Comparison of ENCODE assay signal across 15 cellular contexts in genomic region chr2:157841485-157841884, GRCh38.
"Had no signal": no experiment of that assay in that cellular context is flagged by ENCODE, and none has a peak within 500 bp of the region (broad histone marks: within the 10 kb centered on the region; RNA-seq: fewer than 3 reads in every experiment).

No MANE protein-coding gene starts in this region.

- H3K9ac ChIP-seq: neural progenitor cell had no signal

- H3K27me3 Mint-ChIP-seq: activated B cell treated with CpG ODN at 0.5 μM for 24 hours; activated naive CD8-positive, alpha-beta T cell treated with anti-CD3 and anti-CD28 coated beads for 36 hours had no signal

- FAIRE-seq: colon had no signal

- H3K27me3 ChIP-seq: neural progenitor cell, tibial nerve had no signal

- H3K27ac ChIP-seq: neural progenitor cell had no signal

- H3K9me3 Mint-ChIP-seq: activated B cell treated with CpG ODN at 0.5 μM for 24 hours; activated naive CD8-positive, alpha-beta T cell treated with anti-CD3 and anti-CD28 coated beads for 36 hours; neural progenitor cell; stimulated activated effector memory CD8-positive, alpha-beta T cell treated with anti-CD3 and anti-CD28 coated beads, Interleukin-12 subunit alpha, Interleukin-12 subunit beta, amount 100 ng/mL, for 72 hours; T-helper 1 cell treated with Interleukin-12 subunit alpha and Interleukin-12 subunit beta and Interleukin-4 antibody, amounts not matched to agents 30 μg/mL and 1 μg/mL, for 36 hours had no signal

- H3K9me3 ChIP-seq: tibial nerve had no signal

- H3K4me3 Mint-ChIP-seq: activated B cell treated with CpG ODN at 0.5 μM for 24 hours; activated CD8-positive, alpha-beta T cell treated with anti-CD3 and anti-CD28 coated beads, Interleukin-2, amount 10 ng/mL, durations not matched to agents 7 days and 5 days; activated naive CD8-positive, alpha-beta T cell treated with anti-CD3 and anti-CD28 coated beads for 36 hours; neural progenitor cell; stimulated activated effector memory CD8-positive, alpha-beta T cell treated with anti-CD3 and anti-CD28 coated beads, Interleukin-12 subunit alpha, Interleukin-12 subunit beta, amount 100 ng/mL, for 72 hours; T-helper 1 cell treated with Interleukin-12 subunit alpha and Interleukin-12 subunit beta and Interleukin-4 antibody, amounts not matched to agents 30 μg/mL and 1 μg/mL, for 36 hours had no signal

- H3K4me3 ChIP-seq: lung, neural progenitor cell, tibial nerve had no signal

- DNase-seq: activated B cell treated with CpG ODN at 0.5 μM for 24 hours; activated CD4-positive, alpha-beta T cell treated with anti-CD3 and anti-CD28 coated beads for 48 hours; activated CD8-positive, alpha-beta memory T cell treated with anti-CD3 and anti-CD28 coated beads, Interleukin-2, amount 50 U/mL, for 4 hours; activated CD8-positive, alpha-beta T cell treated with anti-CD3 and anti-CD28 coated beads, Interleukin-2, amount 10 ng/mL, durations not matched to agents 7 days and 5 days; activated naive CD8-positive, alpha-beta T cell treated with anti-CD3 and anti-CD28 coated beads for 36 hours; erythroblast; hypothalamus; kidney glomerular epithelial cell; SHP77 treated with DMSO at 0.1 percent for 48 hours had no signal

- H3K36me3 Mint-ChIP-seq: stimulated activated effector memory CD8-positive, alpha-beta T cell treated with anti-CD3 and anti-CD28 coated beads, Interleukin-12 subunit alpha, Interleukin-12 subunit beta, amount 100 ng/mL, for 72 hours had no signal

- H3K36me3 ChIP-seq: neural progenitor cell had no signal

- H3K27ac Mint-ChIP-seq: activated B cell treated with CpG ODN at 0.5 μM for 24 hours; activated CD8-positive, alpha-beta T cell treated with anti-CD3 and anti-CD28 coated beads, Interleukin-2, amount 10 ng/mL, durations not matched to agents 7 days and 5 days; activated naive CD8-positive, alpha-beta T cell treated with anti-CD3 and anti-CD28 coated beads for 36 hours; neural progenitor cell; stimulated activated effector memory CD8-positive, alpha-beta T cell treated with anti-CD3 and anti-CD28 coated beads, Interleukin-12 subunit alpha, Interleukin-12 subunit beta, amount 100 ng/mL, for 72 hours; T-helper 1 cell treated with Interleukin-12 subunit alpha and Interleukin-12 subunit beta and Interleukin-4 antibody, amounts not matched to agents 30 μg/mL and 1 μg/mL, for 36 hours had no signal
